In genomic region chr14:69684461-69685183, GRCh38 we compare ENCODE assay signal across 9 cellular contexts.
DNase-seq lines count a peak whose midpoint lies in the region; ATAC-seq and TF ChIP-seq lines count a peak whose summit lies in the region.
"Had no signal": no experiment of that assay in that cellular context is flagged by ENCODE, and none has a peak within 500 bp of the region (broad histone marks: within the 10 kb centered on the region; RNA-seq: fewer than 3 reads in every experiment).

No MANE protein-coding gene starts in this region.

- H3K36me3 Mint-ChIP-seq in T-helper 2 cell treated with Interferon-gamma antibody and Interleukin-4, amounts not matched to agents 5 μg/mL and 100 μg/mL, for 36 hours (ENCODE audit: low read depth), result peaks cover 17% of the 10 kb centered on the region
- peaks cover 20% of the 10 kb centered on the region for H3K36me3 Mint-ChIP-seq in activated B cell treated with CpG ODN at 0.5 μM for 24 hours (ENCODE audit: low read depth)

- H3K4me1 Mint-ChIP-seq in T-helper 2 cell treated with Interferon-gamma antibody and Interleukin-4, amounts not matched to agents 5 μg/mL and 100 μg/mL, for 36 hours (ENCODE audit: low read depth), result peaks cover 75% of the 10 kb centered on the region
- H3K4me1 Mint-ChIP-seq in activated B cell treated with CpG ODN at 0.5 μM for 24 hours, result peaks cover 83% of the 10 kb centered on the region
- peaks cover 74% of the 10 kb centered on the region for H3K4me1 Mint-ChIP-seq in stimulated activated naive CD8-positive, alpha-beta T cell treated with anti-CD3 and anti-CD28 coated beads, Interleukin-15, amount 100 ng/mL, for 72 hours

- TF ChIP-seq CTCF in activated B cell treated with CpG ODN at 0.5 μM for 24 hours (IDR thresholded peaks at IDR 0.05), result no peak

- peak overlapping the region; percentile 74 for H3K27ac Mint-ChIP-seq in T-helper 2 cell treated with Interferon-gamma antibody and Interleukin-4, amounts not matched to agents 5 μg/mL and 100 μg/mL, for 36 hours
- H3K27ac Mint-ChIP-seq in activated B cell treated with CpG ODN at 0.5 μM for 24 hours, result peak overlapping the region; percentile 81
- peak overlapping the region; percentile 86 to 91 for H3K27ac Mint-ChIP-seq in stimulated activated naive CD8-positive, alpha-beta T cell treated with anti-CD3 and anti-CD28 coated beads, Interleukin-15, amount 100 ng/mL, for 72 hours

- H3K4me3 Mint-ChIP-seq in T-helper 2 cell treated with Interferon-gamma antibody and Interleukin-4, amounts not matched to agents 5 μg/mL and 100 μg/mL, for 36 hours, result peak overlapping the region; percentile 36
- H3K4me3 Mint-ChIP-seq in activated B cell treated with CpG ODN at 0.5 μM for 24 hours, result peak overlapping the region; percentile 3
- peak overlapping the region; percentile 26 to 39 for H3K4me3 Mint-ChIP-seq in stimulated activated naive CD8-positive, alpha-beta T cell treated with anti-CD3 and anti-CD28 coated beads, Interleukin-15, amount 100 ng/mL, for 72 hours

- no peaks in the 10 kb centered on the region for H3K27me3 Mint-ChIP-seq in T-helper 2 cell treated with Interferon-gamma antibody and Interleukin-4, amounts not matched to agents 5 μg/mL and 100 μg/mL, for 36 hours (ENCODE audit: low read depth)
- no peaks in the 10 kb centered on the region for H3K27me3 Mint-ChIP-seq in activated B cell treated with CpG ODN at 0.5 μM for 24 hours
- no peaks in the 10 kb centered on the region for H3K27me3 Mint-ChIP-seq in stimulated activated naive CD8-positive, alpha-beta T cell treated with anti-CD3 and anti-CD28 coated beads, Interleukin-15, amount 100 ng/mL, for 72 hours

- ATAC-seq in activated B cell treated with CpG ODN at 0.5 μM for 24 hours (ENCODE audit: low read depth) (no peak), left ventricle myocardium superior (peak; percentile 21)
- peak; percentile 36 for ATAC-seq in stimulated activated naive CD8-positive, alpha-beta T cell treated with anti-CD3 and anti-CD28 coated beads, Interleukin-15, amount 100 ng/mL, for 72 hours

- H3K9me3 Mint-ChIP-seq in T-helper 2 cell treated with Interferon-gamma antibody and Interleukin-4, amounts not matched to agents 5 μg/mL and 100 μg/mL, for 36 hours, result no peaks in the 10 kb centered on the region
- H3K9me3 Mint-ChIP-seq in activated B cell treated with CpG ODN at 0.5 μM for 24 hours, result no peaks in the 10 kb centered on the region
- peaks cover 0 to 4% of the 10 kb centered on the region in 2 donors for H3K9me3 Mint-ChIP-seq in stimulated activated naive CD8-positive, alpha-beta T cell treated with anti-CD3 and anti-CD28 coated beads, Interleukin-15, amount 100 ng/mL, for 72 hours

- CTCF ChIA-PET in activated B cell treated with CpG ODN at 0.5 μM for 24 hours (lab: Charles Lee), result interaction anchor here (1.8 kb wide), 1 partner anchor 80 kb away, joined by 6 read pairs; no protein-coding TSS in a partner anchor

- intact Hi-C loops in activated B cell treated with CpG ODN at 0.5 μM for 24 hours (cut with micrococcal nuclease), result loop anchor here (1.0 to 5.0 kb wide), 4 partner anchors 9 to 70 kb away; no protein-coding TSS in a partner anchor
- intact Hi-C loops in left ventricle myocardium superior (cut with micrococcal nuclease), result no loop called here

- POLR2A ChIA-PET in activated B cell treated with CpG ODN at 0.5 μM for 24 hours (lab: Charles Lee), result interaction anchor here (1.0 to 3.1 kb wide), 8 partner anchors 10 to 82 kb away, joined by 3 to 11 read pairs (median 4); partner anchors contain the start of gene SRSF5

- DNase-seq in T-helper 2 cell treated with Interferon-gamma antibody and Interleukin-4, amounts not matched to agents 5 μg/mL and 100 μg/mL, for 36 hours (ENCODE audit: low spot score), result no peak
- DNase-seq in T-helper 2 cell, result no peak
- no peak for DNase-seq in activated B cell treated with CpG ODN at 0.5 μM for 24 hours
- DNase-seq in left ventricle myocardium superior, result peak; percentile 45
- no peak for DNase-seq in stimulated activated naive CD8-positive, alpha-beta T cell treated with anti-CD3 and anti-CD28 coated beads, Interleukin-15, amount 100 ng/mL, for 72 hours
- DNase-seq in COLO668 (lab: John Stamatoyannopoulos, UW; ENCODE audit: unreplicated experiment), result no peak
- no peak for DNase-seq in NCI-H748 treated with DMSO at 0.1 percent for 48 hours (lab: John Stamatoyannopoulos, UW)
- DNase-seq in iPS-NIHi11 (ENCODE audit: low spot score), result no peak
- DNase-seq: NCI-H2029 treated with DMSO at 0.1 percent for 48 hours had no signal
